21 cellular contexts compared by ENCODE assay signal in genomic region chr2:201621293-201621999, GRCh38. TPM values are rescaled to one million over a fixed set of nuclear protein-coding genes. Genes with fewer than 3 reads are reported as not detected.
DNase-seq lines count a peak whose midpoint lies in the region; ATAC-seq, FAIRE-seq and TF ChIP-seq lines count a peak whose summit lies in the region.
"Had no signal": no experiment of that assay in that cellular context is flagged by ENCODE, and none has a peak within 500 bp of the region (broad histone marks: within the 10 kb centered on the region; RNA-seq: fewer than 3 reads in every experiment).

No MANE protein-coding gene starts in this region.

- CTCF ChIA-PET in PC-3 (lab: Charles Lee) (interaction anchor here (0.5 kb wide), 1 partner anchor 23 kb away, joined by 6 read pairs; no protein-coding TSS in a partner anchor), endothelial cell of umbilical vein (lab: Charles Lee) (interaction anchor here (1.0 to 4.0 kb wide), 8 partner anchors 10 to 438 kb away, joined by 3 to 21 read pairs (median 4); partner anchors contain the start of gene CASP10)

- H3K36me3 Mint-ChIP-seq in activated T-cell treated with anti-CD3 and anti-CD28 coated beads, Interleukin-2, amount 50 U/mL, for 72 hours (ENCODE audit: insufficient read depth in 2 of 2), result no peaks in the 10 kb centered on the region

- DNase-seq in HCEC 1CT (peak; percentile 68), PC-3 (peak; percentile 52), endothelial cell of umbilical vein (ENCODE audit: low read depth, low spot score) (peak; percentile 89), osteoblast (ENCODE audit: insufficient read length, low spot score, missing footprints) (peak; percentile 70), AG20443 (ENCODE audit: low spot score) (no peak), HuH-7 (ENCODE audit: low spot score) (no peak), substantia nigra (lab: John Stamatoyannopoulos, UW) (no peak)
- no peak for DNase-seq in activated T-cell treated with anti-CD3 and anti-CD28 coated beads, Interleukin-2, amount 50 U/mL, for 72 hours
- DNase-seq: Calu3; CD4-positive, alpha-beta memory T cell; DMS53; NCI-H1092; NCI-H146; NCI-H2081; NCI-H510A; Right ventricle myocardium superior had no signal

- TF ChIP-seq CTCF in PC-3 (conservative IDR thresholded peaks at IDR 0.05; ENCODE audit: low read depth, low read length) (no peak), endothelial cell of umbilical vein (IDR thresholded peaks at IDR 0.05; ENCODE audit: extremely low read depth in 1 of 2, insufficient read depth in 1 of 2, low read depth in 1 of 2, low read length in 2 of 2) (no peak), osteoblast (IDR thresholded peaks at IDR 0.05; ENCODE audit: extremely low read depth, low read depth, low read length) (no peak)

- H3K9me3 ChIP-seq in PC-3 (ENCODE audit: low read length), result no peaks in the 10 kb centered on the region
- H3K9me3 ChIP-seq in endothelial cell of umbilical vein (replicated peaks; ENCODE audit: control insufficient read depth, insufficient read depth, low read length), result no peaks in the 10 kb centered on the region
- no peaks in the 10 kb centered on the region for H3K9me3 ChIP-seq in osteoblast (ENCODE audit: low read depth, low read length)
- H3K9me3 ChIP-seq: MG63 had no signal

- no TSS peak for BruUV-seq in PC-3 (replicated peaks; lab: Mats Ljungman, UMichigan)
- no TSS peak for BruUV-seq in endothelial cell of umbilical vein (replicated peaks; lab: Mats Ljungman, UMichigan)

- peak; percentile 61 for TF ChIP-seq POLR2A in endothelial cell of umbilical vein (IDR thresholded peaks at IDR 0.05; ENCODE audit: low read depth, low read length)

- H3K9me3 Mint-ChIP-seq in activated T-cell treated with anti-CD3 and anti-CD28 coated beads, Interleukin-2, amount 50 U/mL, for 72 hours, result no peaks in the 10 kb centered on the region
- H3K9me3 Mint-ChIP-seq: GM23338 had no signal

- H3K4me1 Mint-ChIP-seq in activated T-cell treated with anti-CD3 and anti-CD28 coated beads, Interleukin-2, amount 50 U/mL, for 72 hours (ENCODE audit: low read depth), result no peaks in the 10 kb centered on the region
- H3K4me1 Mint-ChIP-seq: CD4-positive, alpha-beta memory T cell; GM23338 had no signal

- H3K9ac ChIP-seq in PC-3 (ENCODE audit: low read length) (no peak overlapping the region), endothelial cell of umbilical vein (replicated peaks; ENCODE audit: extremely low read depth, insufficient read depth, low read length) (no peak overlapping the region)

- H3K27me3 ChIP-seq in PC-3 (ENCODE audit: low read length) (no peaks in the 10 kb centered on the region), endothelial cell of umbilical vein (ENCODE audit: control insufficient read depth in 2 of 2, insufficient read depth in 2 of 2, low read length in 2 of 2) (no peaks in the 10 kb centered on the region), osteoblast (ENCODE audit: insufficient read depth, low read length) (no peaks in the 10 kb centered on the region)
- H3K27me3 ChIP-seq: MG63 had no signal

- no peaks in the 10 kb centered on the region for H3K79me2 ChIP-seq in PC-3 (ENCODE audit: low read length)
- H3K79me2 ChIP-seq in endothelial cell of umbilical vein (ENCODE audit: control insufficient read depth, insufficient read depth, low read length), result no peaks in the 10 kb centered on the region
- no peaks in the 10 kb centered on the region for H3K79me2 ChIP-seq in osteoblast (ENCODE audit: insufficient read depth, low read length)

- H3K27ac Mint-ChIP-seq in activated T-cell treated with anti-CD3 and anti-CD28 coated beads, Interleukin-2, amount 50 U/mL, for 72 hours, result no peak overlapping the region
- H3K27ac Mint-ChIP-seq: GM23338 had no signal

- no peaks in the 10 kb centered on the region; the same call in 1 of the 2 replicates for H3K36me3 ChIP-seq in PC-3 (ENCODE audit: low read depth, low read length)
- H3K36me3 ChIP-seq in endothelial cell of umbilical vein (ENCODE audit: control insufficient read depth in 2 of 2, extremely low read depth in 1 of 2, insufficient read depth in 2 of 2, low read length in 2 of 2), result peaks cover 2 to 7% of the 10 kb centered on the region in 2 experiments
- peaks cover 22% of the 10 kb centered on the region for H3K36me3 ChIP-seq in osteoblast (ENCODE audit: insufficient read depth, low read length)

- ATAC-seq in PC-3, result peak; percentile 79
- ATAC-seq in activated T-cell treated with anti-CD3 and anti-CD28 coated beads, Interleukin-2, amount 50 U/mL, for 72 hours (replicated peaks in 1 of 2), result no peak
- ATAC-seq: GM23338, HepG2, Panc1 had no signal

- no peak overlapping the region for H3K4me3 Mint-ChIP-seq in activated T-cell treated with anti-CD3 and anti-CD28 coated beads, Interleukin-2, amount 50 U/mL, for 72 hours
- H3K4me3 Mint-ChIP-seq: CD4-positive, alpha-beta memory T cell; GM23338 had no signal

- dilution Hi-C loops in endothelial cell of umbilical vein (cut with MboI; ENCODE audit: extremely low pct_ligation_motif_present, low sequenced_read_pairs), result no loop called here

- H3F3A ChIP-seq in PC-3 (ENCODE audit: low read length, unreplicated experiment), result no peaks in the 10 kb centered on the region

- no peaks in the 10 kb centered on the region for H4K20me1 ChIP-seq in PC-3 (ENCODE audit: low read length)
- H4K20me1 ChIP-seq in endothelial cell of umbilical vein (replicated peaks; ENCODE audit: control insufficient read depth, extremely low read depth, insufficient read depth, low read length), result no peaks in the 10 kb centered on the region
- no peaks in the 10 kb centered on the region for H4K20me1 ChIP-seq in osteoblast (ENCODE audit: insufficient read depth, low read length)

- H3K4me2 ChIP-seq in PC-3 (ENCODE audit: low read length) (no peak overlapping the region), endothelial cell of umbilical vein (ENCODE audit: insufficient read depth, low read length) (peak overlapping the region; percentile 87), osteoblast (ENCODE audit: insufficient read depth, low read length) (no peak overlapping the region)
- H3K4me2 ChIP-seq: GM23338 had no signal

- peaks cover 11% of the 10 kb centered on the region for H3K4me1 ChIP-seq in PC-3 (ENCODE audit: insufficient read depth, low read length)
- H3K4me1 ChIP-seq in endothelial cell of umbilical vein (ENCODE audit: control insufficient read depth, extremely low read depth, insufficient read depth, low read length), result peaks cover 26% of the 10 kb centered on the region
- peaks cover 26% of the 10 kb centered on the region for H3K4me1 ChIP-seq in osteoblast (ENCODE audit: insufficient read depth, low read length)

- POLR2A ChIA-PET in PC-3 (lab: Charles Lee; ENCODE audit: unreplicated experiment) (no interaction called here), endothelial cell of umbilical vein (lab: Charles Lee) (no interaction called here)

- H3K4me3 ChIP-seq in PC-3 (ENCODE audit: low read length), result no peak overlapping the region
- peak overlapping the region in 1 of 3 experiments; percentile 20 for H3K4me3 ChIP-seq in endothelial cell of umbilical vein (replicated peaks in 1 of 3; ENCODE audit: insufficient read depth in 1 of 3, low read depth in 1 of 3, low read length in 3 of 3)
- H3K4me3 ChIP-seq in osteoblast (ENCODE audit: insufficient read depth, low read length), result no peak overlapping the region
- H3K4me3 ChIP-seq: GM23338, MG63 had no signal

- H3K27me3 Mint-ChIP-seq in activated T-cell treated with anti-CD3 and anti-CD28 coated beads, Interleukin-2, amount 50 U/mL, for 72 hours (ENCODE audit: low read depth), result no peaks in the 10 kb centered on the region
- H3K27me3 Mint-ChIP-seq: CD4-positive, alpha-beta memory T cell had no signal

- no peak overlapping the region for H3K27ac ChIP-seq in PC-3 (ENCODE audit: low read length)
- peak overlapping the region; percentile 74 for H3K27ac ChIP-seq in endothelial cell of umbilical vein (ENCODE audit: insufficient read depth, low read depth, low read length)
- H3K27ac ChIP-seq in osteoblast (ENCODE audit: low read depth, low read length), result no peak overlapping the region
- no peak overlapping the region for H3K27ac ChIP-seq in substantia nigra (ENCODE audit: low read depth, low read length, poor library complexity, severe bottlenecking)

- intact Hi-C loops in PC-3 (cut with micrococcal nuclease), result no loop called here
- intact Hi-C loops in endothelial cell of umbilical vein (cut with micrococcal nuclease), result loop anchor here (1.0 to 5.0 kb wide), 6 partner anchors 77 to 439 kb away; partner anchors contain the start of genes CASP10, MPP4, STRADB and TRAK2

- FAIRE-seq in endothelial cell of umbilical vein (lab: Jason Lieb, UNC), result peak; percentile 57
- FAIRE-seq: G401.6, HepG2 had no signal

- no peaks in the 10 kb centered on the region for H3K9me2 ChIP-seq in PC-3 (replicated peaks; ENCODE audit: low read length)

- H2AFZ ChIP-seq in PC-3 (ENCODE audit: low read length) (no peak overlapping the region), endothelial cell of umbilical vein (ENCODE audit: low read depth, low read length) (no peak overlapping the region), osteoblast (ENCODE audit: low read length) (no peak overlapping the region)
- H2AFZ ChIP-seq: GM23338 had no signal

- H3K9me1 ChIP-seq in endothelial cell of umbilical vein (replicated peaks; ENCODE audit: control insufficient read depth, extremely low read depth, insufficient read depth, low read length), result no peaks in the 10 kb centered on the region

TF ChIP-seq in endothelial cell of umbilical vein, 7 proteins besides CTCF, POLR2A, EP300 and RAD21 (continues in another document):
- peak; percentile 55 for TF ChIP-seq GATA2 (IDR thresholded peaks at IDR 0.05; ENCODE audit: insufficient read depth, insufficient read length, low read depth, low read length)
- peak; percentile 86 for TF ChIP-seq JUN (IDR thresholded peaks at IDR 0.05; ENCODE audit: borderline replicate concordance, insufficient read depth, insufficient read length, low read depth)
- TF ChIP-seq MYC (IDR thresholded peaks at IDR 0.05; ENCODE audit: low read depth, low read length), result no peak
- TF ChIP-seq EZH2 (IDR thresholded peaks at IDR 0.05; ENCODE audit: borderline replicate concordance, low read depth, low read length, severe bottlenecking), result no peak

RNA-seq across cellular contexts. Expression of gene TMEM237, which starts 21.9 kb away (rescaled TPM):
- total RNA-seq in PC-3 (2014; rRNA removed) (32.8 and 39.0 TPM in 2 replicates), endothelial cell of umbilical vein (57.2 and 64.7 TPM in 2 replicates), osteoblast (43.6 and 49.6 TPM in 2 replicates)
- polyA plus RNA-seq in endothelial cell of umbilical vein, result 36.3 and 41.2 TPM in 2 replicates
- 43.5 and 52.9 TPM in 2 replicates for polyA plus RNA-seq in endothelial cell of umbilical vein (2011; cell fraction: cytosol; rRNA removed)
- 43.9 and 58.1 TPM in 2 replicates for polyA plus RNA-seq in endothelial cell of umbilical vein (2011; cell fraction: nucleus; rRNA removed)
- 28.2 and 36.8 TPM in 2 replicates for polyA plus RNA-seq in endothelial cell of umbilical vein (2012)
- 56.0 and 66.7 TPM in 2 replicates for polyA minus RNA-seq in endothelial cell of umbilical vein
- 7.5 TPM for polyA minus RNA-seq in endothelial cell of umbilical vein (2011; cell fraction: cytosol; rRNA and poly(A)+ RNA removed)
- polyA minus RNA-seq in endothelial cell of umbilical vein (2011; cell fraction: nucleus; rRNA and poly(A)+ RNA removed), result 35.4 and 55.9 TPM in 2 replicates
- 10 to 100 TPM; 17.6 to 19.3 TPM for total RNA-seq in activated T-cell treated with anti-CD3 and anti-CD28 coated beads, Interleukin-2, amount 50 U/mL, for 72 hours

Comparison
In these comparisons a context has a peak if more than half of its experiments do, and no peak if none do; other contexts are left out.
1. DNase-seq: peak in HCEC 1CT (single experiment), PC-3 (single experiment), endothelial cell of umbilical vein (single experiment) and osteoblast (single experiment); none in AG20443 (single experiment), HuH-7 (single experiment), activated T-cell treated with anti-CD3 and anti-CD28 coated beads, Interleukin-2, amount 50 U/mL, for 72 hours (0 of 2) and substantia nigra (0 of 49).